In the genomic region with DNA sequence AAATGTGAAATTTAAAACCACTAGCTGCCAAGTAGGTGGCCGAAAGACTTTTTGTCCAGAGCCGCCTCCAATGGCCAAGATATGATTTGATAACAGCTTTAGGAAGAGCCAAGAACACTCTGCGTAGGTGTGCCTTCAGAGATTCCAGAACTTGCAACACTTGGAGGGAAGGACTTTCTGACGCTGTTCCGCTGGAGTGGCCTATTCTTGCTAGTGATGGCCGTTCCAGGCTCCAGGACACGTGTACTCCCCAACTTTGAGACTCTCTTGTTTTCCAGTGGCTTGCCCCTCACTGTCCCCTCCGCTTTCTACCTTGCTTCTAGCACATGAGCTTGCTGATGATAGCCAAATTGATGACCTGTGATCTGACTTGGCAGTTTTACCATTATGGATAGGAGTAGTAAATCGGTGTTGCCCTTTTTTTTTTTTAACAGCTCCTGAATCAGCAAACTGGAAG, we compare ENCODE assay signal across 8 cellular contexts. TPM values are rescaled to one million over a fixed set of nuclear protein-coding genes. Genes with fewer than 3 reads are reported as not detected.
DNase-seq lines count a peak whose midpoint lies in the region; ATAC-seq, FAIRE-seq and TF ChIP-seq lines count a peak whose summit lies in the region.

No MANE protein-coding gene starts in this region.

- peak overlapping the region; percentile 74 for H3K27ac Mint-ChIP-seq in activated CD4-positive, alpha-beta T cell treated with anti-CD3 and anti-CD28 coated beads for 36 hours

- DNase-seq in activated CD4-positive, alpha-beta T cell treated with anti-CD3 and anti-CD28 coated beads for 36 hours: peak; percentile 12
- DNase-seq in activated CD4-positive, alpha-beta T cell treated with anti-CD3 and anti-CD28 coated beads for 1 hour: no peak
- DNase-seq in NT2/D1 (ENCODE audit: low read depth, low spot score): no peak
- DNase-seq in cardiac fibroblast (ENCODE audit: low read depth in 2 of 2): peak; percentile 83 to 92
- DNase-seq in keratinocyte (ENCODE audit: low read depth, low spot score): no peak
- no peak for DNase-seq in GF-D8 (lab: John Stamatoyannopoulos, UW)

- H3K27ac ChIP-seq in keratinocyte (ENCODE audit: control insufficient read depth, insufficient read depth, low read length) (peak overlapping the region; percentile 89), skeletal muscle tissue (ENCODE audit: low read depth, low read length) (peak overlapping the region; percentile 97)

- dilution Hi-C loops in keratinocyte (cut with MboI; ENCODE audit: extremely low pct_ligation_motif_present, low sequenced_read_pairs): no loop called here

- H3K9ac ChIP-seq in NT2/D1 (ENCODE audit: insufficient read length, low read depth): peak overlapping the region; percentile 100
- H3K9ac ChIP-seq in keratinocyte (ENCODE audit: control insufficient read depth, extremely low read depth, insufficient read depth, low read length): peak overlapping the region; percentile 95
- peak overlapping the region; percentile 95 to 99 (median 97) for H3K9ac ChIP-seq in skeletal muscle tissue (ENCODE audit: low read depth in 1 of 3, low read length in 3 of 3)

- no peaks in the 10 kb centered on the region for H3K27me3 ChIP-seq in NT2/D1 (ENCODE audit: insufficient read depth, insufficient read length)
- H3K27me3 ChIP-seq in keratinocyte (ENCODE audit: control insufficient read depth, extremely low read depth, insufficient read depth, low read length): no peaks in the 10 kb centered on the region
- H3K27me3 ChIP-seq in skeletal muscle tissue (ENCODE audit: control insufficient read depth in 3 of 3, insufficient read depth in 3 of 3, low read length in 3 of 3): no peaks in the 10 kb centered on the region

- intact Hi-C loops in activated CD4-positive, alpha-beta T cell treated with anti-CD3 and anti-CD28 coated beads for 36 hours (cut with DNase I, micrococcal nuclease): loop anchor here (5.0 kb wide), 3 partner anchors 234 to 1696 kb away; a partner anchor contains a TSS

- H3K79me2 ChIP-seq in keratinocyte (ENCODE audit: control insufficient read depth, insufficient read depth, low read length): peaks cover 35% of the 10 kb centered on the region

- peaks cover 66% of the 10 kb centered on the region for H3K4me1 Mint-ChIP-seq in activated CD4-positive, alpha-beta T cell treated with anti-CD3 and anti-CD28 coated beads for 36 hours

- CTCF ChIA-PET in activated CD4-positive, alpha-beta T cell treated with anti-CD3 and anti-CD28 coated beads for 36 hours (lab: Charles Lee): interaction anchor here (1.1 to 4.7 kb wide), 4 partner anchors 29 to 1266 kb away, joined by 3 to 47 read pairs (median 4); no protein-coding TSS in a partner anchor

- H3K4me2 ChIP-seq in keratinocyte (ENCODE audit: control insufficient read depth, extremely low read depth, insufficient read depth, low read depth, low read length): peak overlapping the region; percentile 96

- H3K36me3 ChIP-seq in NT2/D1 (ENCODE audit: insufficient read depth, insufficient read length, low read length) (peaks cover 54% of the 10 kb centered on the region), keratinocyte (ENCODE audit: control insufficient read depth in 2 of 2, extremely low read depth in 1 of 2, insufficient read depth in 2 of 2, low read length in 2 of 2) (peaks cover 11 to 20% of the 10 kb centered on the region in 2 experiments), skeletal muscle tissue (ENCODE audit: control insufficient read depth in 3 of 3, insufficient read depth in 3 of 3, low read length in 3 of 3) (peaks cover 21 to 37% (median 22%) of the 10 kb centered on the region in 3 donors)

- peaks cover 31% of the 10 kb centered on the region for H3K36me3 Mint-ChIP-seq in activated CD4-positive, alpha-beta T cell treated with anti-CD3 and anti-CD28 coated beads for 36 hours (ENCODE audit: low read depth)

- H3K9me3 ChIP-seq in NT2/D1 (ENCODE audit: insufficient read depth, low read length) (no peaks in the 10 kb centered on the region), keratinocyte (ENCODE audit: control insufficient read depth, low read depth, low read length) (no peaks in the 10 kb centered on the region), skeletal muscle tissue (ENCODE audit: control insufficient read depth in 3 of 3, low read length in 3 of 3) (no peaks in the 10 kb centered on the region)

- H3K4me1 ChIP-seq in NT2/D1 (ENCODE audit: insufficient read depth, insufficient read length) (peaks cover 2% of the 10 kb centered on the region), keratinocyte (ENCODE audit: control insufficient read depth, extremely low read depth, insufficient read depth, low read length) (peaks cover 38% of the 10 kb centered on the region), skeletal muscle tissue (ENCODE audit: control insufficient read depth in 3 of 3, insufficient read depth in 3 of 3, low read length in 3 of 3) (peaks cover 29 to 49% (median 48%) of the 10 kb centered on the region in 3 donors)

- FAIRE-seq in keratinocyte (lab: Jason Lieb, UNC): peak; percentile 52

- no peaks in the 10 kb centered on the region for H3K9me3 Mint-ChIP-seq in activated CD4-positive, alpha-beta T cell treated with anti-CD3 and anti-CD28 coated beads for 36 hours (ENCODE audit: low read depth)

- POLR2A ChIA-PET in activated CD4-positive, alpha-beta T cell treated with anti-CD3 and anti-CD28 coated beads for 36 hours (lab: Charles Lee): interaction anchor here (1.2 to 1.3 kb wide), 2 partner anchors 48 to 390 kb away, joined by 3 read pairs; a partner anchor contains a TSS

- H3K27me3 Mint-ChIP-seq in activated CD4-positive, alpha-beta T cell treated with anti-CD3 and anti-CD28 coated beads for 36 hours: no peaks in the 10 kb centered on the region

- ATAC-seq in activated CD4-positive, alpha-beta T cell treated with anti-CD3 and anti-CD28 coated beads for 36 hours: no peak
- no peak for ATAC-seq in GM21381 (IDR thresholded peaks at IDR 0.05; ENCODE audit: unreplicated experiment)

- peak overlapping the region; percentile 89 for H3K4me3 Mint-ChIP-seq in activated CD4-positive, alpha-beta T cell treated with anti-CD3 and anti-CD28 coated beads for 36 hours

- TF ChIP-seq CTCF in cardiac fibroblast (IDR thresholded peaks at IDR 0.05; ENCODE audit: low read depth, low read length): no peak
- TF ChIP-seq CTCF in keratinocyte (optimal IDR thresholded peaks at IDR 0.05 in 1 of 3, IDR thresholded peaks at IDR 0.05 in 1 of 3, conservative IDR thresholded peaks at IDR 0.05 in 1 of 3; ENCODE audit: extremely low read depth in 1 of 3, insufficient read depth in 2 of 3, low read length in 3 of 3): no peak

- H3K9me1 ChIP-seq in keratinocyte (ENCODE audit: control insufficient read depth, extremely low read depth, insufficient read depth, low read length): no peaks in the 10 kb centered on the region

- H4K20me1 ChIP-seq in keratinocyte (ENCODE audit: control insufficient read depth, extremely low read depth, insufficient read depth, low read length): no peaks in the 10 kb centered on the region

- H2AFZ ChIP-seq in keratinocyte (ENCODE audit: control insufficient read depth, low read length): peak overlapping the region; percentile 96

- H3K4me3 ChIP-seq in NT2/D1 (ENCODE audit: insufficient read length, low read depth) (peak overlapping the region; percentile 97), cardiac fibroblast (replicated peaks in 1 of 2; ENCODE audit: low read depth in 2 of 2, low read length in 2 of 2) (peak overlapping the region; percentile 83 to 85), keratinocyte (ENCODE audit: control insufficient read depth in 2 of 3, extremely low read depth in 1 of 3, insufficient read depth in 2 of 3, low read depth in 1 of 3, low read length in 3 of 3) (peak overlapping the region; percentile 74 to 94 (median 89)), skeletal muscle tissue (ENCODE audit: low read length in 3 of 3) (peak overlapping the region; percentile 90 to 95 (median 91))

RNA-seq across cellular contexts. Expression of a gene that starts 1.0 kb away (rescaled TPM):
- 100 to 1,000 TPM; 103 to 125 TPM for total RNA-seq in activated CD4-positive, alpha-beta T cell treated with anti-CD3 and anti-CD28 coated beads for 36 hours
- polyA plus RNA-seq in keratinocyte: 168 to 266 TPM (median 248 TPM) in 3 replicates
- polyA plus RNA-seq in keratinocyte (2011; ENCODE audit: low read depth): 29.8 TPM
- 219 and 325 TPM in 2 replicates for polyA plus RNA-seq in keratinocyte (2011; cell fraction: cytosol; rRNA removed)
- 141 and 154 TPM in 2 replicates for polyA plus RNA-seq in keratinocyte (2011; cell fraction: nucleus; rRNA removed)
- 182 and 191 TPM in 2 replicates for polyA plus RNA-seq in keratinocyte (2012; ENCODE audit: low replicate concordance)
- 171 to 272 TPM (median 269 TPM) in 3 replicates for polyA minus RNA-seq in keratinocyte
- polyA minus RNA-seq in keratinocyte (2011; cell fraction: cytosol; rRNA and poly(A)+ RNA removed): 241 TPM
- 50.6 and 68.3 TPM in 2 replicates for polyA minus RNA-seq in keratinocyte (2011; cell fraction: nucleus; rRNA and poly(A)+ RNA removed)
- total RNA-seq in skeletal muscle tissue: 304 TPM

Comparison
In these comparisons a context has a peak if more than half of its experiments do, and no peak if none do; other contexts are left out.
1. DNase-seq: peak in activated CD4-positive, alpha-beta T cell treated with anti-CD3 and anti-CD28 coated beads for 36 hours (single experiment) and cardiac fibroblast (2 of 2); none in activated CD4-positive, alpha-beta T cell treated with anti-CD3 and anti-CD28 coated beads for 1 hour (single experiment), NT2/D1 (single experiment), keratinocyte (single experiment) and GF-D8 (single experiment).
2. Peak in every context shown above with its lines, with median percentiles within 50 percentile points of each other: H3K4me3 ChIP-seq and H3K9ac ChIP-seq.